10 cellular contexts compared by ENCODE assay signal in the genomic region with DNA sequence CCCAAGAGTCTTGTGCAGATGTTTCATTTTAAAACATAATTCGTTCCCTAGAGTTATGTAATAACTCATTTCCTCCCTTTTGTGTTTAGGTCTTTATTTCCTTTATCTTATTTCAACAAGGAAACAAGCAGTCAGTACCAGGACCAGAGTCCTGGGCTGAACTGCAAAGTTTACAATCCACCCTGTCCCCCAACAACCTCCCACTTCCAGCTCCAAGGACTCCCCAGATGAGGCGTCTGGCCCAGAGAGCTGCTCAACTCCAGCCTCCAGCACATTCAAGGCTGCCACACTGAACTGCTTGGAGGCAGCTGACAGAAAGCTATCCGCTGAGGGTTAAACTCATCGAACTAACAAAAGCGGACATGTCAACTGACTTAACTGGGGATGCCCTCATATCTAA. TPM values are rescaled to one million over a fixed set of nuclear protein-coding genes. Genes with fewer than 3 reads are reported as not detected.
DNase-seq lines count a peak whose midpoint lies in the region; ATAC-seq, FAIRE-seq and TF ChIP-seq lines count a peak whose summit lies in the region.
"Had no signal": no experiment of that assay in that cellular context is flagged by ENCODE, and none has a peak within 500 bp of the region (broad histone marks: within the 10 kb centered on the region; RNA-seq: fewer than 3 reads in every experiment).

No MANE protein-coding gene starts in this region.

- no peaks in the 10 kb centered on the region for H3K27me3 Mint-ChIP-seq in CD4-positive, alpha-beta memory T cell
- H3K27me3 Mint-ChIP-seq in T-cell (no peaks in the 10 kb centered on the region), osteocyte (ENCODE audit: unreplicated experiment) (no peaks in the 10 kb centered on the region)

- H3K4me2 ChIP-seq in endothelial cell of umbilical vein (ENCODE audit: insufficient read depth, low read length) (peak overlapping the region; percentile 38), PC-9 (no peak overlapping the region)

- dilution Hi-C loops in endothelial cell of umbilical vein (cut with MboI; ENCODE audit: extremely low pct_ligation_motif_present, low sequenced_read_pairs), result no loop called here

- intact Hi-C loops in CD4-positive, alpha-beta memory T cell (cut with micrococcal nuclease), result loop anchor here (10.0 kb wide), 3 partner anchors 405 to 535 kb away; partner anchors contain the start of genes NAGA, PACSIN2, PHETA2 and SMDT1
- intact Hi-C loops in endothelial cell of umbilical vein (cut with micrococcal nuclease) (no loop called here), PC-9 (cut with micrococcal nuclease; ENCODE audit: unreplicated experiment) (loop anchor here (5.0 kb wide), 1 partner anchor 78 kb away; no protein-coding TSS in a partner anchor)

- TF ChIP-seq POLR2A in endothelial cell of umbilical vein (IDR thresholded peaks at IDR 0.05; ENCODE audit: low read depth, low read length), result no peak

- no peak for ATAC-seq in T-cell (replicated peaks in 1 of 4)
- ATAC-seq: activated CD4-positive, CD25-positive, alpha-beta regulatory T cell treated with anti-CD3 and anti-CD28 coated beads, Interleukin-2, amount 50 U/mL, for 24 hours had no signal

- H3K27ac ChIP-seq in CD4-positive, alpha-beta memory T cell (ENCODE audit: low read depth, low read length), result no peak overlapping the region
- H3K27ac ChIP-seq in endothelial cell of umbilical vein (ENCODE audit: insufficient read depth, low read depth, low read length) (no peak overlapping the region), PC-9 (no peak overlapping the region)

- no peak for DNase-seq in CD4-positive, alpha-beta memory T cell
- no peak for DNase-seq in T-cell
- peak; percentile 19 for DNase-seq in endothelial cell of umbilical vein (ENCODE audit: low read depth, low spot score)
- no peak for DNase-seq in osteocyte (ENCODE audit: extremely low spot score, unreplicated experiment)
- no peak for DNase-seq in NCI-H446 treated with DMSO at 0.1 percent for 48 hours (lab: John Stamatoyannopoulos, UW)
- no peak for DNase-seq in H4 (ENCODE audit: low spot score)
- no peak for DNase-seq in NCI-H2107 treated with DMSO at 0.1 percent for 48 hours (lab: John Stamatoyannopoulos, UW; ENCODE audit: unreplicated experiment)
- DNase-seq in PC-9, result no peak

- FAIRE-seq in endothelial cell of umbilical vein (lab: Jason Lieb, UNC), result no peak

- no peaks in the 10 kb centered on the region for H4K20me1 ChIP-seq in endothelial cell of umbilical vein (replicated peaks; ENCODE audit: control insufficient read depth, extremely low read depth, insufficient read depth, low read length)
- peaks cover 70% of the 10 kb centered on the region for H4K20me1 ChIP-seq in PC-9 (ENCODE audit: insufficient read depth)

- H3K4me3 ChIP-seq in CD4-positive, alpha-beta memory T cell (ENCODE audit: low read length in 2 of 2), result no peak overlapping the region
- H3K4me3 ChIP-seq in endothelial cell of umbilical vein (replicated peaks in 1 of 3; ENCODE audit: insufficient read depth in 1 of 3, low read depth in 1 of 3, low read length in 3 of 3) (no peak overlapping the region), PC-9 (no peak overlapping the region)

- peaks cover 58% of the 10 kb centered on the region for H3K4me1 ChIP-seq in CD4-positive, alpha-beta memory T cell (ENCODE audit: insufficient read depth, low read length)
- H3K4me1 ChIP-seq in endothelial cell of umbilical vein (ENCODE audit: control insufficient read depth, extremely low read depth, insufficient read depth, low read length) (peaks cover 31% of the 10 kb centered on the region), PC-9 (replicated peaks; ENCODE audit: insufficient read depth) (peaks cover 28% of the 10 kb centered on the region)

- H3F3A ChIP-seq in PC-9 (ENCODE audit: insufficient read depth, low read depth), result peaks cover 31% of the 10 kb centered on the region; the same call in 1 of the 2 replicates

- CTCF ChIA-PET in CD4-positive, alpha-beta memory T cell (lab: Charles Lee; ENCODE audit: partially characterized antibody), result no interaction called here
- CTCF ChIA-PET in T-cell (lab: Charles Lee), result no interaction called here
- CTCF ChIA-PET in endothelial cell of umbilical vein (lab: Charles Lee), result no interaction called here
- CTCF ChIA-PET in PC-9 (lab: Charles Lee), result no interaction called here

- H3K9ac ChIP-seq in endothelial cell of umbilical vein (replicated peaks; ENCODE audit: extremely low read depth, insufficient read depth, low read length), result no peak overlapping the region

- peaks cover 9% of the 10 kb centered on the region for H3K36me3 ChIP-seq in CD4-positive, alpha-beta memory T cell (ENCODE audit: insufficient read depth, low read length)
- H3K36me3 ChIP-seq in endothelial cell of umbilical vein (ENCODE audit: control insufficient read depth in 2 of 2, extremely low read depth in 1 of 2, insufficient read depth in 2 of 2, low read length in 2 of 2) (peaks cover 0 to 4% of the 10 kb centered on the region in 2 experiments), PC-9 (ENCODE audit: low read depth) (0 out of 2 replicates have a peak, but pooled peaks cover 23% of the 10 kb centered on the region)

- peak overlapping the region in 2 of 8 donors; percentile 38 to 43 for H3K4me3 Mint-ChIP-seq in CD4-positive, alpha-beta memory T cell
- peak overlapping the region in 2 of 3 donors; percentile 9 to 48 for H3K4me3 Mint-ChIP-seq in T-cell
- no peak overlapping the region for H3K4me3 Mint-ChIP-seq in osteocyte (ENCODE audit: unreplicated experiment)

- H2AFZ ChIP-seq in endothelial cell of umbilical vein (ENCODE audit: low read depth, low read length), result no peak overlapping the region
- no peak overlapping the region for H2AFZ ChIP-seq in PC-9

- H3K9me3 ChIP-seq in CD4-positive, alpha-beta memory T cell (ENCODE audit: control insufficient read depth in 1 of 2, low read length in 2 of 2), result no peaks in the 10 kb centered on the region
- H3K9me3 ChIP-seq in endothelial cell of umbilical vein (replicated peaks; ENCODE audit: control insufficient read depth, insufficient read depth, low read length) (no peaks in the 10 kb centered on the region), PC-9 (ENCODE audit: insufficient read depth, low read depth) (no peaks in the 10 kb centered on the region)

- H3K36me3 Mint-ChIP-seq in CD4-positive, alpha-beta memory T cell, result peaks cover 20 to 54% of the 10 kb centered on the region in 2 donors
- H3K36me3 Mint-ChIP-seq in T-cell (peaks cover 21% of the 10 kb centered on the region), osteocyte (ENCODE audit: unreplicated experiment) (peaks cover 16% of the 10 kb centered on the region)

- H3K9me3 Mint-ChIP-seq in CD4-positive, alpha-beta memory T cell, result peaks cover 0 to 5% (median 0%) of the 10 kb centered on the region in 8 donors
- H3K9me3 Mint-ChIP-seq in T-cell, result no peaks in the 10 kb centered on the region
- no peaks in the 10 kb centered on the region for H3K9me3 Mint-ChIP-seq in osteocyte (ENCODE audit: unreplicated experiment)

- no peaks in the 10 kb centered on the region for H3K27me3 ChIP-seq in CD4-positive, alpha-beta memory T cell (ENCODE audit: insufficient read depth, low read length)
- H3K27me3 ChIP-seq in endothelial cell of umbilical vein (ENCODE audit: control insufficient read depth in 2 of 2, insufficient read depth in 2 of 2, low read length in 2 of 2) (no peaks in the 10 kb centered on the region), PC-9 (ENCODE audit: insufficient read depth, low read depth) (no peaks in the 10 kb centered on the region)

- peaks cover 79% of the 10 kb centered on the region for H3K79me2 ChIP-seq in endothelial cell of umbilical vein (ENCODE audit: control insufficient read depth, insufficient read depth, low read length)
- peaks cover 86% of the 10 kb centered on the region for H3K79me2 ChIP-seq in PC-9 (ENCODE audit: low read depth)

- H3K9me2 ChIP-seq in PC-9 (ENCODE audit: insufficient read depth), result no peaks in the 10 kb centered on the region

- TF ChIP-seq CTCF in endothelial cell of umbilical vein (IDR thresholded peaks at IDR 0.05; ENCODE audit: extremely low read depth in 1 of 2, insufficient read depth in 1 of 2, low read depth in 1 of 2, low read length in 2 of 2) (no peak), osteocyte (IDR thresholded peaks at IDR 0.05) (no peak), PC-9 (conservative IDR thresholded peaks at IDR 0.05) (no peak)

- H3K9me1 ChIP-seq in endothelial cell of umbilical vein (replicated peaks; ENCODE audit: control insufficient read depth, extremely low read depth, insufficient read depth, low read length), result no peaks in the 10 kb centered on the region

- peak overlapping the region in 5 of 7 donors; percentile 7 to 81 (median 40) for H3K27ac Mint-ChIP-seq in CD4-positive, alpha-beta memory T cell
- peak overlapping the region; percentile 58 to 80 for H3K27ac Mint-ChIP-seq in T-cell
- H3K27ac Mint-ChIP-seq in osteocyte (ENCODE audit: unreplicated experiment), result peak overlapping the region; percentile 93

- H3K4me1 Mint-ChIP-seq in CD4-positive, alpha-beta memory T cell, result peaks cover 37 to 82% (median 61%) of the 10 kb centered on the region in 4 donors
- H3K4me1 Mint-ChIP-seq in T-cell (peaks cover 69 to 74% (median 73%) of the 10 kb centered on the region in 3 donors), osteocyte (ENCODE audit: unreplicated experiment) (peaks cover 64% of the 10 kb centered on the region)

- POLR2A ChIA-PET in CD4-positive, alpha-beta memory T cell (lab: Charles Lee; ENCODE audit: partially characterized antibody), result interaction anchor here (0.5 to 2.2 kb wide), 4 partner anchors 14 to 670 kb away, joined by 3 to 6 read pairs (median 4); no protein-coding TSS in a partner anchor
- POLR2A ChIA-PET in T-cell (lab: Charles Lee), result no interaction called here
- POLR2A ChIA-PET in endothelial cell of umbilical vein (lab: Charles Lee), result no interaction called here
- POLR2A ChIA-PET in PC-9 (lab: Charles Lee; ENCODE audit: unreplicated experiment), result interaction anchor here (0.6 kb wide), 1 partner anchor 13 kb away, joined by 5 read pairs; no protein-coding TSS in a partner anchor

- BruUV-seq in endothelial cell of umbilical vein (replicated peaks; lab: Mats Ljungman, UMichigan) (no TSS peak), PC-9 (replicated peaks; lab: Mats Ljungman, UMichigan) (no TSS peak)

RNA-seq across cellular contexts. Expression of gene POLDIP3, which starts 4.5 kb away (rescaled TPM):
- total RNA-seq in CD4-positive, alpha-beta memory T cell, result 10 to 100 TPM; 80.6 to 82.3 TPM
- polyA plus RNA-seq in CD4-positive, alpha-beta memory T cell, result 10 to 100 TPM; 66.1 to 74.9 TPM
- total RNA-seq in T-cell, result 10 to 100 TPM; 66.5 to 83.8 (median 81.0) TPM
- total RNA-seq in endothelial cell of umbilical vein, result 46.6 and 60.4 TPM in 2 replicates
- polyA plus RNA-seq in endothelial cell of umbilical vein, result 29.3 and 29.5 TPM in 2 replicates
- 37.7 and 39.0 TPM in 2 replicates for polyA plus RNA-seq in endothelial cell of umbilical vein (2011; cell fraction: cytosol; rRNA removed)
- polyA plus RNA-seq in endothelial cell of umbilical vein (2011; cell fraction: nucleus; rRNA removed), result 57.7 and 64.0 TPM in 2 replicates
- 49.4 and 55.9 TPM in 2 replicates for polyA plus RNA-seq in endothelial cell of umbilical vein (2012)
- 40.7 and 46.2 TPM in 2 replicates for polyA minus RNA-seq in endothelial cell of umbilical vein
- polyA minus RNA-seq in endothelial cell of umbilical vein (2011; cell fraction: cytosol; rRNA and poly(A)+ RNA removed), result 22.6 TPM
- 25.2 and 28.3 TPM in 2 replicates for polyA minus RNA-seq in endothelial cell of umbilical vein (2011; cell fraction: nucleus; rRNA and poly(A)+ RNA removed)
- total RNA-seq in osteocyte, result 77.8 and 77.9 TPM in 2 replicates
- total RNA-seq in H4 (2014; rRNA removed; shearing (Covaris generic)), result 20.2 and 27.8 TPM in 2 replicates
- 60.1 and 62.9 TPM in 2 replicates for total RNA-seq in PC-9 (2021)

RNA-seq across cellular contexts. Expression of gene ATP5MGL, which starts 30.2 kb away (rescaled TPM):
- 1 to 10 TPM; 1.9 to 2.1 TPM for total RNA-seq in CD4-positive, alpha-beta memory T cell
- polyA plus RNA-seq in CD4-positive, alpha-beta memory T cell, result under 1 TPM in 1 of 2 donors, not detected in 1; 0.78 TPM
- total RNA-seq in T-cell (1 to 10 TPM in 4 of 5 donors, under 1 TPM in 1; 0.79 to 5.0 (median 1.8) TPM), endothelial cell of umbilical vein (1.0 and 1.2 TPM in 2 replicates), osteocyte (0.47 and 1.3 TPM in 2 replicates), PC-9 (2021) (0.79 and 1.1 TPM in 2 replicates)
- polyA plus RNA-seq in endothelial cell of umbilical vein, result 0.11 TPM in 1 of 2 replicates, not detected in the other
- polyA plus RNA-seq in endothelial cell of umbilical vein (2011; cell fraction: cytosol; rRNA removed), result not detected in 2 replicates
- 0.67 and 0.74 TPM in 2 replicates for polyA plus RNA-seq in endothelial cell of umbilical vein (2011; cell fraction: nucleus; rRNA removed)
- not detected in 2 replicates for polyA plus RNA-seq in endothelial cell of umbilical vein (2012)
- 1.5 and 2.1 TPM in 2 replicates for polyA minus RNA-seq in endothelial cell of umbilical vein
- not detected for polyA minus RNA-seq in endothelial cell of umbilical vein (2011; cell fraction: cytosol; rRNA and poly(A)+ RNA removed)
- polyA minus RNA-seq in endothelial cell of umbilical vein (2011; cell fraction: nucleus; rRNA and poly(A)+ RNA removed), result 2.2 and 2.6 TPM in 2 replicates
- total RNA-seq in H4 (2014; rRNA removed; shearing (Covaris generic)), result not detected in 2 replicates
- polyA plus RNA-seq: adipose tissue had no signal

RNA-seq across cellular contexts. Expression of gene CYB5R3, which starts 39.0 kb away (rescaled TPM):
- 10 to 100 TPM; 42.7 to 43.2 TPM for total RNA-seq in CD4-positive, alpha-beta memory T cell
- polyA plus RNA-seq in CD4-positive, alpha-beta memory T cell, result 10 to 100 TPM; 46.4 to 91.1 TPM
- total RNA-seq in T-cell (10 to 100 TPM; 40.8 to 58.6 (median 51.0) TPM), endothelial cell of umbilical vein (217 and 232 TPM in 2 replicates), osteocyte (408 and 430 TPM in 2 replicates), PC-9 (2021) (97.6 and 106 TPM in 2 replicates)
- polyA plus RNA-seq in endothelial cell of umbilical vein, result 263 and 329 TPM in 2 replicates
- polyA plus RNA-seq in endothelial cell of umbilical vein (2011; cell fraction: cytosol; rRNA removed), result 162 and 165 TPM in 2 replicates
- 58.9 and 72.2 TPM in 2 replicates for polyA plus RNA-seq in endothelial cell of umbilical vein (2011; cell fraction: nucleus; rRNA removed)
- 182 and 240 TPM in 2 replicates for polyA plus RNA-seq in endothelial cell of umbilical vein (2012)
- polyA minus RNA-seq in endothelial cell of umbilical vein, result 143 and 163 TPM in 2 replicates
- polyA minus RNA-seq in endothelial cell of umbilical vein (2011; cell fraction: cytosol; rRNA and poly(A)+ RNA removed), result 38.1 TPM
- polyA minus RNA-seq in endothelial cell of umbilical vein (2011; cell fraction: nucleus; rRNA and poly(A)+ RNA removed), result 26.6 and 41.3 TPM in 2 replicates
- 44.0 and 48.4 TPM in 2 replicates for total RNA-seq in H4 (2014; rRNA removed; shearing (Covaris generic))

RNA-seq across cellular contexts. Expression of gene SERHL2, which starts 56.5 kb away (rescaled TPM):
- under 1 TPM; 0.36 to 0.81 TPM for total RNA-seq in CD4-positive, alpha-beta memory T cell
- polyA plus RNA-seq in CD4-positive, alpha-beta memory T cell, result under 1 TPM in 1 of 2 donors, not detected in 1; 0.26 TPM
- total RNA-seq in T-cell (1 to 10 TPM in 3 of 5 donors, under 1 TPM in 2; 0.70 to 1.6 (median 1.0) TPM), endothelial cell of umbilical vein (0.76 and 0.80 TPM in 2 replicates), osteocyte (1.3 and 1.4 TPM in 2 replicates), PC-9 (2021) (1.9 and 2.4 TPM in 2 replicates)
- 2.0 and 2.3 TPM in 2 replicates for polyA plus RNA-seq in endothelial cell of umbilical vein
- polyA plus RNA-seq in endothelial cell of umbilical vein (2011; cell fraction: cytosol; rRNA removed), result 1.4 and 1.8 TPM in 2 replicates
- polyA plus RNA-seq in endothelial cell of umbilical vein (2011; cell fraction: nucleus; rRNA removed), result 0.82 and 2.0 TPM in 2 replicates
- 1.3 and 2.0 TPM in 2 replicates for polyA plus RNA-seq in endothelial cell of umbilical vein (2012)
- polyA minus RNA-seq in endothelial cell of umbilical vein, result 4.0 and 5.0 TPM in 2 replicates
- not detected for polyA minus RNA-seq in endothelial cell of umbilical vein (2011; cell fraction: cytosol; rRNA and poly(A)+ RNA removed)
- polyA minus RNA-seq in endothelial cell of umbilical vein (2011; cell fraction: nucleus; rRNA and poly(A)+ RNA removed), result 0.43 TPM in 1 of 2 replicates, not detected in the other
- total RNA-seq in H4 (2014; rRNA removed; shearing (Covaris generic)), result 0.10 and 0.62 TPM in 2 replicates

Comparison
In these comparisons a context has a peak if more than half of its experiments do, and no peak if none do; other contexts are left out.
1. H3K27ac Mint-ChIP-seq: peak in every context shown above with its lines; median percentile 93 in osteocyte; 69 in T-cell; 40 in CD4-positive, alpha-beta memory T cell.
2. POLR2A ChIA-PET loops: an anchor here in CD4-positive, alpha-beta memory T cell (0.5 to 2.2 kb wide) and PC-9 (0.6 kb wide); none called in T-cell and endothelial cell of umbilical vein.